Comparison of ENCODE assay signal across 1 cellular context in the genomic region with DNA sequence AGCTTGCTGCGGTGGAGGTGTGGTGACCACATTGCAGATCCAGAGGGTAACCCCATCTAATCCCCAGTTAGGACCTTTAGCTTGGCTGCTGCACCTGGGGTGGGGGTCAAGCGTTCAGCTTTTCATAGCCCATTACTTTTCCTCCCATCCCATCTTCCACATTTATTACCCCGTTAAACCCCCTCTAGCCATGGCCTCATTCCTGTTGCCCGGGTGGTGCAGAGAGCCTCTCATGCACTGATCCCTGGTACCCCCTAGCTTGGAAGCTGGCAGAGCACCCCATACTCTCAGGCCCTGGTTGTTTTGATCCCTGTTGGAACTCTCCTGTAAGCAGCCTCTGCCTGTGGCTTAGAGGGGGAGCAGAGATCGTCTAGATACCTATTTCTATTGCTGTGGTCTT.
TF ChIP-seq lines count a peak whose summit lies in the region.

No MANE protein-coding gene starts in this region.

TF ChIP-seq in IMR-90, 13 proteins besides CTCF, POLR2A, EP300 and RAD21 (continued from another document):
- TF ChIP-seq, protein P1, sequence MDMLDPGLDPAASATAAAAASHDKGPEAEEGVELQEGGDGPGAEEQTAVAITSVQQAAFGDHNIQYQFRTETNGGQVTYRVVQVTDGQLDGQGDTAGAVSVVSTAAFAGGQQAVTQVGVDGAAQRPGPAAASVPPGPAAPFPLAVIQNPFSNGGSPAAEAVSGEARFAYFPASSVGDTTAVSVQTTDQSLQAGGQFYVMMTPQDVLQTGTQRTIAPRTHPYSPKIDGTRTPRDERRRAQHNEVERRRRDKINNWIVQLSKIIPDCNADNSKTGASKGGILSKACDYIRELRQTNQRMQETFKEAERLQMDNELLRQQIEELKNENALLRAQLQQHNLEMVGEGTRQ (IDR thresholded peaks at IDR 0.05; ENCODE audit: low read depth, low read length): no peak
- TF ChIP-seq RCOR1 (IDR thresholded peaks at IDR 0.05; ENCODE audit: insufficient replicate concordance, low read length) (no peak), CHD1 (IDR thresholded peaks at IDR 0.05; ENCODE audit: low read depth, low read length) (no peak), MXI1 (IDR thresholded peaks at IDR 0.05; ENCODE audit: borderline replicate concordance, low read depth, low read length) (no peak)
